ENCODE assay signal across 8 cellular contexts in genomic region chr17:63842173-63842539, GRCh38. TPM values are rescaled to one million over a fixed set of nuclear protein-coding genes. Genes with fewer than 3 reads are reported as not detected.
A peak's percentile ranks its signal among the peaks of the same experiment; 100 is the strongest.
DNase-seq lines count a peak whose midpoint lies in the region; ATAC-seq and TF ChIP-seq lines count a peak whose summit lies in the region.

No MANE protein-coding gene starts in this region.

- H3K4me1 ChIP-seq in right cardiac atrium (ENCODE audit: control insufficient read depth, insufficient read depth, low read length) (peaks cover 20% of the 10 kb centered on the region), skeletal muscle satellite cell (ENCODE audit: control insufficient read depth, insufficient read depth, low read length) (peaks cover 50% of the 10 kb centered on the region)

- DNase-seq in AG04449 (ENCODE audit: low read depth, low spot score), result no peak
- DNase-seq in activated CD4-positive, alpha-beta memory T cell treated with anti-CD3 and anti-CD28 coated beads for 36 hours, result no peak
- peak; percentile 52 to 85 (median 78) for DNase-seq in right cardiac atrium
- no peak for DNase-seq in SKM-1 treated with dmso at 0.1 percent for 144 hours (lab: John Stamatoyannopoulos, UW; ENCODE audit: unreplicated experiment)

- H3K27me3 ChIP-seq in right cardiac atrium (ENCODE audit: control insufficient read depth, insufficient read depth), result no peaks in the 10 kb centered on the region
- no peaks in the 10 kb centered on the region for H3K27me3 ChIP-seq in skeletal muscle satellite cell (ENCODE audit: control insufficient read depth, insufficient read depth, low read length)

- H3K9ac ChIP-seq in skeletal muscle satellite cell (ENCODE audit: low read depth, low read length), result peak overlapping the region; percentile 94

- under 1% methylated on average over 36 of the region's 36 CpGs for WGBS in right cardiac atrium

- peak overlapping the region; percentile 99 for H3K4me2 ChIP-seq in skeletal muscle satellite cell (ENCODE audit: low read length)

- peak overlapping the region; percentile 95 for H3K4me3 Mint-ChIP-seq in activated CD4-positive, alpha-beta memory T cell treated with anti-CD3 and anti-CD28 coated beads for 36 hours

- H3K27me3 Mint-ChIP-seq in activated CD4-positive, alpha-beta memory T cell treated with anti-CD3 and anti-CD28 coated beads for 36 hours, result no peaks in the 10 kb centered on the region

- ATAC-seq in GM18868 (IDR thresholded peaks at IDR 0.05; ENCODE audit: unreplicated experiment) (peak; percentile 29), HG03342 (IDR thresholded peaks at IDR 0.05; ENCODE audit: unreplicated experiment) (peak; percentile 28), right cardiac atrium (peak in 1 of 2 donors; percentile 2), HG03097 (IDR thresholded peaks at IDR 0.05; ENCODE audit: low FRiP score, unreplicated experiment) (no peak)

- H3K4me3 ChIP-seq in AG04449 (ENCODE audit: low read depth, low read length), result peak overlapping the region; percentile 82
- H3K4me3 ChIP-seq in right cardiac atrium (ENCODE audit: low read length), result peak overlapping the region; percentile 90
- H3K4me3 ChIP-seq in skeletal muscle satellite cell (ENCODE audit: low read length), result peak overlapping the region; percentile 93

- no peaks in the 10 kb centered on the region for H3K9me3 Mint-ChIP-seq in activated CD4-positive, alpha-beta memory T cell treated with anti-CD3 and anti-CD28 coated beads for 36 hours

- no peaks in the 10 kb centered on the region for H3K9me3 ChIP-seq in right cardiac atrium (ENCODE audit: control insufficient read depth, low read length)
- no peaks in the 10 kb centered on the region for H3K9me3 ChIP-seq in skeletal muscle satellite cell (replicated peaks; ENCODE audit: low read length)

- peaks cover 4% of the 10 kb centered on the region for H3K36me3 Mint-ChIP-seq in activated CD4-positive, alpha-beta memory T cell treated with anti-CD3 and anti-CD28 coated beads for 36 hours

- peak overlapping the region; percentile 92 for H3K27ac ChIP-seq in right cardiac atrium (ENCODE audit: low read length)

- peaks cover 32% of the 10 kb centered on the region for H3K4me1 Mint-ChIP-seq in activated CD4-positive, alpha-beta memory T cell treated with anti-CD3 and anti-CD28 coated beads for 36 hours (ENCODE audit: low read depth)

- no peaks in the 10 kb centered on the region for H3K36me3 ChIP-seq in skeletal muscle satellite cell (ENCODE audit: insufficient read depth, low read length)

- intact Hi-C loops in activated CD4-positive, alpha-beta memory T cell treated with anti-CD3 and anti-CD28 coated beads for 36 hours (cut with micrococcal nuclease), result loop anchor here (2.0 to 5.0 kb wide), 4 partner anchors 99 to 665 kb away; partner anchors contain the start of genes CEP95 and DDX5
- intact Hi-C loops in right cardiac atrium (cut with DNase I), result no loop called here

- CTCF ChIA-PET in AG04449 (lab: Yijun Ruan, JAX), result interaction anchor here (5.3 kb wide), 1 partner anchor 12 kb away, joined by 58 read pairs; the partner anchor contains the start of gene FTSJ3
- CTCF ChIA-PET in activated CD4-positive, alpha-beta memory T cell treated with anti-CD3 and anti-CD28 coated beads for 36 hours (lab: Charles Lee), result interaction anchor here (1.4 to 2.3 kb wide), 2 partner anchors 11 to 13 kb away, joined by 3 to 15 read pairs; no protein-coding TSS in a partner anchor

- TF ChIP-seq CTCF in AG04449 (IDR thresholded peaks at IDR 0.05; ENCODE audit: insufficient read depth, low read length, missing control alignments), result no peak

- POLR2A ChIA-PET in AG04449 (lab: Yijun Ruan, JAX), result interaction anchor here (2.0 kb wide), 1 partner anchor 10 kb away, joined by 8 read pairs; no protein-coding TSS in a partner anchor
- POLR2A ChIA-PET in activated CD4-positive, alpha-beta memory T cell treated with anti-CD3 and anti-CD28 coated beads for 36 hours (lab: Charles Lee), result interaction anchor here (0.8 to 2.7 kb wide), 5 partner anchors 9 to 143 kb away, joined by 3 to 29 read pairs (median 3); partner anchors contain the start of genes CCDC47 and DDX42

- peak overlapping the region; percentile 92 for H3K27ac Mint-ChIP-seq in activated CD4-positive, alpha-beta memory T cell treated with anti-CD3 and anti-CD28 coated beads for 36 hours

RNA-seq across cellular contexts. Expression of gene SMARCD2, which starts 0.3 kb away (rescaled TPM):
- 100 to 1,000 TPM; 109 to 111 TPM for total RNA-seq in activated CD4-positive, alpha-beta memory T cell treated with anti-CD3 and anti-CD28 coated beads for 36 hours
- 10 to 100 TPM; 35.7 to 46.4 (median 37.4) TPM for total RNA-seq in right cardiac atrium
- 27.9 TPM for polyA plus RNA-seq in right cardiac atrium
- 104 and 120 TPM in 2 replicates for total RNA-seq in skeletal muscle satellite cell (2012; rRNA removed)

RNA-seq across cellular contexts. Expression of gene FTSJ3, which starts 14.7 kb away (rescaled TPM):
- 10 to 100 TPM; 41.5 to 42.8 TPM for total RNA-seq in activated CD4-positive, alpha-beta memory T cell treated with anti-CD3 and anti-CD28 coated beads for 36 hours
- total RNA-seq in right cardiac atrium, result 10 to 100 TPM; 34.2 to 52.3 (median 38.2) TPM
- 17.2 TPM for polyA plus RNA-seq in right cardiac atrium
- total RNA-seq in skeletal muscle satellite cell (2012; rRNA removed), result 57.7 and 64.6 TPM in 2 replicates

RNA-seq across cellular contexts. Expression of gene PSMC5, which starts 14.9 kb away (rescaled TPM):
- total RNA-seq in activated CD4-positive, alpha-beta memory T cell treated with anti-CD3 and anti-CD28 coated beads for 36 hours, result 100 to 1,000 TPM; 165 to 171 TPM
- 100 to 1,000 TPM; 141 to 159 (median 147) TPM for total RNA-seq in right cardiac atrium
- polyA plus RNA-seq in right cardiac atrium, result 175 TPM
- total RNA-seq in skeletal muscle satellite cell (2012; rRNA removed), result 50.9 and 51.2 TPM in 2 replicates

RNA-seq across cellular contexts. Expression of gene CSH2, which starts 31.3 kb away (rescaled TPM):
- total RNA-seq in activated CD4-positive, alpha-beta memory T cell treated with anti-CD3 and anti-CD28 coated beads for 36 hours, result not detected
- not detected for total RNA-seq in right cardiac atrium
- not detected for polyA plus RNA-seq in right cardiac atrium
- not detected in 2 replicates for total RNA-seq in skeletal muscle satellite cell (2012; rRNA removed)

RNA-seq across cellular contexts. Expression of gene GH2, which starts 39.6 kb away (rescaled TPM):
- total RNA-seq in activated CD4-positive, alpha-beta memory T cell treated with anti-CD3 and anti-CD28 coated beads for 36 hours, result not detected
- total RNA-seq in right cardiac atrium, result not detected
- not detected for polyA plus RNA-seq in right cardiac atrium
- not detected in 2 replicates for total RNA-seq in skeletal muscle satellite cell (2012; rRNA removed)

Comparison
In these comparisons a context has a peak if more than half of its experiments do, and no peak if none do; other contexts are left out.
1. DNase-seq: peak in right cardiac atrium (3 of 3); none in AG04449 (single experiment), activated CD4-positive, alpha-beta memory T cell treated with anti-CD3 and anti-CD28 coated beads for 36 hours (single experiment) and SKM-1 treated with dmso at 0.1 percent for 144 hours (single experiment).
2. Peak in every context shown above with its lines, with median percentiles within 50 percentile points of each other: H3K4me3 ChIP-seq.